In genomic region chr10:28243923-28244322, GRCh38 we compare ENCODE assay signal across 9 cellular contexts.
"Had no signal": no experiment of that assay in that cellular context is flagged by ENCODE, and none has a peak within 500 bp of the region (broad histone marks: within the 10 kb centered on the region; RNA-seq: fewer than 3 reads in every experiment).

No MANE protein-coding gene starts in this region.

- H3K4me3 ChIP-seq: GM23248, K562 had no signal

- DNase-seq: GM23248, GOT3, H7, HCEC 1CT, HFFc6, IMR-90, KG1 had no signal

- H3K9ac ChIP-seq: GM23248 had no signal

- ATAC-seq: K562 had no signal

- H3K27ac ChIP-seq: GM23248 had no signal

- H2AFZ ChIP-seq: GM23248 had no signal

- FAIRE-seq: HTR-8/SVneo, K562 had no signal
